32 cellular contexts compared by ENCODE assay signal in the genomic region with DNA sequence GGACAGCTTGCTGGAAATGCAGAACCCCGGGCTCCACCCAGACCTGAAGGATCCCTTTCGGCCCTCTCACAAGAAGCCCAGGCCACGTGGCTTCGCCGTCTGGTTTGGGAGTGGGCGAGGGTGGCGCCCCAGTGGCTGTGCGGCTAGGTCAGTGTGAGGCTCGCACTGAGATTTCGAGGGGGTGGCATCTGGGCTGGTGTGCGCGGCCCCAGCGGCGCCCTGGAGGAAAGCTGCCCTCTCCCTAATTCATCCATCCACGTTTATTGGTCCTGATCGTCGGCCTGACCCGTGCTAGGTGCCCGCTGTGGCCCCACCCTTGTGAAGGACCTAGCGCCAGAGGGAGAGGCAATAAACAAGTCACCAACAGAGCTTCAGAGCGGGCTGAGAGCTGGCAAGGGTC. TPM values are rescaled to one million over a fixed set of nuclear protein-coding genes. Genes with fewer than 3 reads are reported as not detected.
"Had no signal": no experiment of that assay in that cellular context is flagged by ENCODE, and none has a peak within 500 bp of the region (broad histone marks: within the 10 kb centered on the region; RNA-seq: fewer than 3 reads in every experiment).

No MANE protein-coding gene starts in this region.

- H3K4me3 ChIP-seq: heart left ventricle had no signal

- H3K4me3 Mint-ChIP-seq: activated B cell treated with CpG ODN at 0.5 μM for 24 hours; activated CD8-positive, alpha-beta T cell treated with anti-CD3 and anti-CD28 coated beads for 36 hours; activated naive CD8-positive, alpha-beta T cell; activated T-cell treated with anti-CD3 and anti-CD28 coated beads, Interleukin-2, amount 50 U/mL, for 4 hours; activated T-helper 17 cell treated with anti-CD3 and anti-CD28 coated beads, Interleukin-2, amount 50 U/mL, for 72 hours; T-helper 17 cell; T-helper 2 cell treated with Interferon-gamma antibody and Interleukin-4, amounts not matched to agents 5 μg/mL and 100 μg/mL, for 36 hours had no signal

- H3K27me3 Mint-ChIP-seq: activated CD8-positive, alpha-beta T cell treated with anti-CD3 and anti-CD28 coated beads for 36 hours; activated T-helper 17 cell treated with anti-CD3 and anti-CD28 coated beads, Interleukin-2, amount 50 U/mL, for 72 hours; T-helper 17 cell had no signal

- ATAC-seq: activated CD4-positive, CD25-positive, alpha-beta regulatory T cell treated with anti-CD3 and anti-CD28 coated beads, Interleukin-2, amount 50 U/mL, for 24 hours; activated CD8-positive, alpha-beta T cell treated with anti-CD3 and anti-CD28 coated beads for 36 hours; activated T-cell treated with anti-CD3 and anti-CD28 coated beads, Interleukin-2, amount 50 U/mL, for 4 hours; activated T-helper 17 cell treated with anti-CD3 and anti-CD28 coated beads, Interleukin-2, amount 50 U/mL, for 72 hours; body of pancreas; esophagus mucosa; heart left ventricle; T-helper 17 cell had no signal

- H3K4me1 ChIP-seq: body of pancreas had no signal

- H3K4me1 Mint-ChIP-seq: activated B cell treated with CpG ODN at 0.5 μM for 24 hours; activated T-helper 17 cell treated with anti-CD3 and anti-CD28 coated beads, Interleukin-2, amount 50 U/mL, for 72 hours; T-helper 17 cell had no signal

- H3K27me3 ChIP-seq: body of pancreas had no signal

- H3K9me3 ChIP-seq: body of pancreas, heart left ventricle had no signal

- H3K9me3 Mint-ChIP-seq: activated B cell treated with CpG ODN at 0.5 μM for 24 hours; activated CD8-positive, alpha-beta T cell treated with anti-CD3 and anti-CD28 coated beads for 36 hours; activated T-cell treated with anti-CD3 and anti-CD28 coated beads, Interleukin-2, amount 50 U/mL, for 4 hours; activated T-helper 17 cell treated with anti-CD3 and anti-CD28 coated beads, Interleukin-2, amount 50 U/mL, for 72 hours; T-helper 2 cell treated with Interferon-gamma antibody and Interleukin-4, amounts not matched to agents 5 μg/mL and 100 μg/mL, for 36 hours had no signal

- FAIRE-seq: colon, frontal cortex had no signal

- H3K36me3 Mint-ChIP-seq: activated naive CD8-positive, alpha-beta T cell had no signal

- H3K27ac Mint-ChIP-seq: activated B cell treated with CpG ODN at 0.5 μM for 24 hours; activated CD8-positive, alpha-beta T cell treated with anti-CD3 and anti-CD28 coated beads for 36 hours; activated naive CD8-positive, alpha-beta T cell; activated T-helper 17 cell treated with anti-CD3 and anti-CD28 coated beads, Interleukin-2, amount 50 U/mL, for 72 hours; T-helper 17 cell; T-helper 2 cell treated with Interferon-gamma antibody and Interleukin-4, amounts not matched to agents 5 μg/mL and 100 μg/mL, for 36 hours had no signal

- H3K27ac ChIP-seq: body of pancreas, heart left ventricle, WERI-Rb-1 had no signal

- H3K36me3 ChIP-seq: heart left ventricle, WERI-Rb-1 had no signal

- DNase-seq: activated B cell treated with CpG ODN at 0.5 μM for 24 hours; activated CD4-positive, alpha-beta T cell treated with anti-CD3 and anti-CD28 coated beads for 48 hours; activated CD4-positive, alpha-beta T cell treated with anti-CD3 and anti-CD28 coated beads, Interleukin-2, amount 50 U/mL, for 1 hour; activated CD4-positive, alpha-beta T cell treated with anti-CD3 and anti-CD28 coated beads, Interleukin-2, amount 50 U/mL, for 48 hours; activated CD8-positive, alpha-beta memory T cell treated with anti-CD3 and anti-CD28 coated beads for 24 hours; activated CD8-positive, alpha-beta T cell treated with anti-CD3 and anti-CD28 coated beads for 36 hours; activated effector memory CD4-positive, alpha-beta T cell treated with Interleukin-2 at 50 U/mL for 16 hours; activated gamma-delta T cell treated with Interleukin-2 at 50 U/mL for 16 hours; activated naive CD4-positive, alpha-beta T cell treated with anti-CD3 and anti-CD28 coated beads, Interleukin-2, amount 50 U/mL, for 16 hours; activated naive CD4-positive, alpha-beta T cell treated with Interleukin-2 at 50 U/mL for 16 hours; activated T-cell treated with anti-CD3 and anti-CD28 coated beads, Interleukin-2, amount 50 U/mL, for 4 hours; amniotic stem cell; aorta; body of pancreas; caudate nucleus; cortex of kidney; dermis blood vessel endothelial cell; effector CD8-positive, alpha-beta T cell; foreskin fibroblast; glutamatergic neuron; heart left ventricle; T-helper 1 cell; T-helper 17 cell; T1000; WERI-Rb-1 had no signal

RNA-seq across cellular contexts. Expression of a gene that starts 48.9 kb away (rescaled TPM):
- total RNA-seq: activated B cell treated with CpG ODN at 0.5 μM for 24 hours; activated CD8-positive, alpha-beta T cell treated with anti-CD3 and anti-CD28 coated beads for 36 hours; activated T-cell treated with anti-CD3 and anti-CD28 coated beads, Interleukin-2, amount 50 U/mL, for 4 hours; activated T-helper 17 cell treated with anti-CD3 and anti-CD28 coated beads, Interleukin-2, amount 50 U/mL, for 72 hours; frontal cortex; T-helper 17 cell had no signal
